In genomic region chr18:80126797-80127196, GRCh38 we compare ENCODE assay signal across 17 cellular contexts. TPM values are rescaled to one million over a fixed set of nuclear protein-coding genes. Genes with fewer than 3 reads are reported as not detected.
A peak's percentile ranks its signal among the peaks of the same experiment; 100 is the strongest.
DNase-seq lines count a peak whose midpoint lies in the region; ATAC-seq and TF ChIP-seq lines count a peak whose summit lies in the region.
"Had no signal": no experiment of that assay in that cellular context is flagged by ENCODE, and none has a peak within 500 bp of the region (broad histone marks: within the 10 kb centered on the region; RNA-seq: fewer than 3 reads in every experiment).

No MANE protein-coding gene starts in this region.

- H3K4me3 Mint-ChIP-seq in activated T-cell treated with anti-CD3 and anti-CD28 coated beads, Interleukin-2, amount 50 U/mL, for 24 hours = peak overlapping the region; percentile 43
- H3K4me3 Mint-ChIP-seq in CD8-positive, alpha-beta T cell = peak overlapping the region; percentile 23
- H3K4me3 Mint-ChIP-seq in activated CD8-positive, alpha-beta T cell treated with anti-CD3 and anti-CD28 coated beads for 36 hours = peak overlapping the region; percentile 11
- H3K4me3 Mint-ChIP-seq in effector memory CD8-positive, alpha-beta T cell = peak overlapping the region in 1 of 2 donors; percentile 60

- intact Hi-C loops in CD8-positive, alpha-beta T cell (cut with DNase I, micrococcal nuclease) = loop anchor here in 1 of 2 experiments (1.0 kb wide), 1 partner anchor 16 kb away; no protein-coding TSS in a partner anchor
- intact Hi-C loops in activated CD8-positive, alpha-beta T cell treated with anti-CD3 and anti-CD28 coated beads for 36 hours (cut with micrococcal nuclease) = no loop called here

- no peaks in the 10 kb centered on the region for H3K36me3 ChIP-seq in CD8-positive, alpha-beta T cell (ENCODE audit: insufficient read depth, low read length)

- H3K27me3 Mint-ChIP-seq in activated T-cell treated with anti-CD3 and anti-CD28 coated beads, Interleukin-2, amount 50 U/mL, for 24 hours = no peaks in the 10 kb centered on the region
- H3K27me3 Mint-ChIP-seq in CD8-positive, alpha-beta T cell (ENCODE audit: low read depth) = no peaks in the 10 kb centered on the region
- no peaks in the 10 kb centered on the region for H3K27me3 Mint-ChIP-seq in activated CD8-positive, alpha-beta T cell treated with anti-CD3 and anti-CD28 coated beads for 36 hours
- no peaks in the 10 kb centered on the region for H3K27me3 Mint-ChIP-seq in effector memory CD8-positive, alpha-beta T cell

- TF ChIP-seq CTCF in CD8-positive, alpha-beta T cell (IDR thresholded peaks at IDR 0.05) = no peak
- TF ChIP-seq CTCF in activated CD8-positive, alpha-beta T cell treated with anti-CD3 and anti-CD28 coated beads for 36 hours (IDR thresholded peaks at IDR 0.05) = no peak

- peaks cover 31% of the 10 kb centered on the region for H3K4me1 ChIP-seq in CD8-positive, alpha-beta T cell (ENCODE audit: insufficient read depth, low read length)
- H3K4me1 ChIP-seq: A549; BLaER1 treated with 17β-estradiol and CSF1 and Interleukin-3, amounts not matched to agents 10 nM and 100 nM had no signal

- no peaks in the 10 kb centered on the region for H3K27me3 ChIP-seq in CD8-positive, alpha-beta T cell (ENCODE audit: insufficient read depth, low read length)
- H3K27me3 ChIP-seq: BLaER1 treated with 17β-estradiol and CSF1 and Interleukin-3, amounts not matched to agents 10 nM and 100 nM had no signal

- H3K36me3 Mint-ChIP-seq in activated T-cell treated with anti-CD3 and anti-CD28 coated beads, Interleukin-2, amount 50 U/mL, for 24 hours (ENCODE audit: low read depth) = peaks cover 75% of the 10 kb centered on the region
- peaks cover 30% of the 10 kb centered on the region for H3K36me3 Mint-ChIP-seq in CD8-positive, alpha-beta T cell
- H3K36me3 Mint-ChIP-seq in activated CD8-positive, alpha-beta T cell treated with anti-CD3 and anti-CD28 coated beads for 36 hours (ENCODE audit: low read depth) = peaks cover 46% of the 10 kb centered on the region
- H3K36me3 Mint-ChIP-seq in effector memory CD8-positive, alpha-beta T cell (ENCODE audit: insufficient read depth) = peaks cover 2% of the 10 kb centered on the region

- H3K27ac ChIP-seq in CD8-positive, alpha-beta T cell (ENCODE audit: low read depth, low read length) = no peak overlapping the region
- H3K27ac ChIP-seq: A549; BLaER1 treated with 17β-estradiol and CSF1 and Interleukin-3, amounts not matched to agents 10 nM and 100 nM had no signal

- H3K9me3 ChIP-seq in CD8-positive, alpha-beta T cell (ENCODE audit: low read length) = no peaks in the 10 kb centered on the region
- H3K9me3 ChIP-seq: A549 had no signal

- H3K9me3 Mint-ChIP-seq in activated T-cell treated with anti-CD3 and anti-CD28 coated beads, Interleukin-2, amount 50 U/mL, for 24 hours = no peaks in the 10 kb centered on the region
- H3K9me3 Mint-ChIP-seq in CD8-positive, alpha-beta T cell = no peaks in the 10 kb centered on the region
- peaks cover 3% of the 10 kb centered on the region for H3K9me3 Mint-ChIP-seq in activated CD8-positive, alpha-beta T cell treated with anti-CD3 and anti-CD28 coated beads for 36 hours
- H3K9me3 Mint-ChIP-seq in effector memory CD8-positive, alpha-beta T cell = no peaks in the 10 kb centered on the region

- ATAC-seq in CD8-positive, alpha-beta T cell = peak; percentile 78
- ATAC-seq in activated CD8-positive, alpha-beta T cell treated with anti-CD3 and anti-CD28 coated beads for 36 hours = peak; percentile 52
- peak; percentile 56 for ATAC-seq in effector memory CD8-positive, alpha-beta T cell (replicated peaks)
- ATAC-seq: A549, GM12878 had no signal

- DNase-seq in activated T-cell treated with anti-CD3 and anti-CD28 coated beads, Interleukin-2, amount 50 U/mL, for 24 hours = no peak
- DNase-seq in activated T-cell treated with anti-CD3 and anti-CD28 coated beads, Interleukin-2, amount 50 U/mL, for 1 hour = no peak
- peak in 2 of 7 experiments; percentile 32 to 62 for DNase-seq in CD8-positive, alpha-beta T cell
- peak; percentile 67 for DNase-seq in activated CD8-positive, alpha-beta T cell treated with anti-CD3 and anti-CD28 coated beads for 36 hours
- no peak for DNase-seq in effector memory CD8-positive, alpha-beta T cell
- DNase-seq in NCI-H128 (lab: John Stamatoyannopoulos, UW; ENCODE audit: unreplicated experiment) (no peak), NCI-H345 treated with DMSO at 0.1 percent for 48 hours (lab: John Stamatoyannopoulos, UW; ENCODE audit: unreplicated experiment) (no peak)
- DNase-seq: DMS 273 treated with DMSO at 0.1 percent for 48 hours, GDM1, GOT3, NCI-H1105 treated with DMSO at 0.1 percent for 48 hours, NCI-H187 treated with DMSO at 0.1 percent for 48 hours, NCI-H446, OCI-M1 had no signal

- H3K4me1 Mint-ChIP-seq in activated T-cell treated with anti-CD3 and anti-CD28 coated beads, Interleukin-2, amount 50 U/mL, for 24 hours (ENCODE audit: low read depth) = peaks cover 61% of the 10 kb centered on the region
- H3K4me1 Mint-ChIP-seq in CD8-positive, alpha-beta T cell (ENCODE audit: low read depth) = peaks cover 61% of the 10 kb centered on the region
- peaks cover 58% of the 10 kb centered on the region for H3K4me1 Mint-ChIP-seq in activated CD8-positive, alpha-beta T cell treated with anti-CD3 and anti-CD28 coated beads for 36 hours (ENCODE audit: low read depth)
- peaks cover 17 to 39% of the 10 kb centered on the region in 2 donors for H3K4me1 Mint-ChIP-seq in effector memory CD8-positive, alpha-beta T cell (ENCODE audit: low read depth in 2 of 2)

- POLR2A ChIA-PET in CD8-positive, alpha-beta T cell (lab: Charles Lee) = interaction anchor here (0.7 kb wide), 1 partner anchor 84 kb away, joined by 3 read pairs; no protein-coding TSS in a partner anchor
- POLR2A ChIA-PET in activated CD8-positive, alpha-beta T cell treated with anti-CD3 and anti-CD28 coated beads for 36 hours (lab: Charles Lee) = no interaction called here

- CTCF ChIA-PET in CD8-positive, alpha-beta T cell (lab: Charles Lee) = no interaction called here
- CTCF ChIA-PET in activated CD8-positive, alpha-beta T cell treated with anti-CD3 and anti-CD28 coated beads for 36 hours (lab: Charles Lee) = interaction anchor here (0.9 to 1.0 kb wide), 2 partner anchors 22 to 29 kb away, joined by 3 to 4 read pairs; no protein-coding TSS in a partner anchor

- no peak overlapping the region for H3K4me3 ChIP-seq in CD8-positive, alpha-beta T cell (ENCODE audit: low read depth, low read length)
- H3K4me3 ChIP-seq: A549; BLaER1 treated with 17β-estradiol and CSF1 and Interleukin-3, amounts not matched to agents 10 nM and 100 nM; GM12878 had no signal

- H3K27ac Mint-ChIP-seq in activated T-cell treated with anti-CD3 and anti-CD28 coated beads, Interleukin-2, amount 50 U/mL, for 24 hours = peak overlapping the region; percentile 80
- H3K27ac Mint-ChIP-seq in CD8-positive, alpha-beta T cell = peak overlapping the region; percentile 58
- peak overlapping the region; percentile 75 for H3K27ac Mint-ChIP-seq in activated CD8-positive, alpha-beta T cell treated with anti-CD3 and anti-CD28 coated beads for 36 hours
- H3K27ac Mint-ChIP-seq in effector memory CD8-positive, alpha-beta T cell = peak overlapping the region; percentile 13 to 61

RNA-seq across cellular contexts. Expression of gene ADNP2, which starts 17.7 kb away (rescaled TPM):
- total RNA-seq in CD8-positive, alpha-beta T cell = 100 to 1,000 TPM in 1 of 2 experiments, 10 to 100 TPM in 1; 96.7 to 100 TPM
- total RNA-seq in activated CD8-positive, alpha-beta T cell treated with anti-CD3 and anti-CD28 coated beads for 36 hours = 10 to 100 TPM; 22.1 to 22.5 TPM

Comparison
In these comparisons a context has a peak if more than half of its experiments do, and no peak if none do; other contexts are left out.
1. RNA of gene ADNP2, which starts 17.7 kb away (total RNA-seq): 96.7 to 100 TPM in CD8-positive, alpha-beta T cell; 22.1 to 22.5 TPM in activated CD8-positive, alpha-beta T cell treated with anti-CD3 and anti-CD28 coated beads for 36 hours; every median in the first group is over 4 times any median in the second.
2. Peak in every context shown above with its lines, with median percentiles within 50 percentile points of each other: H3K27ac Mint-ChIP-seq and ATAC-seq.